12 cellular contexts compared by ENCODE assay signal in the genomic region with DNA sequence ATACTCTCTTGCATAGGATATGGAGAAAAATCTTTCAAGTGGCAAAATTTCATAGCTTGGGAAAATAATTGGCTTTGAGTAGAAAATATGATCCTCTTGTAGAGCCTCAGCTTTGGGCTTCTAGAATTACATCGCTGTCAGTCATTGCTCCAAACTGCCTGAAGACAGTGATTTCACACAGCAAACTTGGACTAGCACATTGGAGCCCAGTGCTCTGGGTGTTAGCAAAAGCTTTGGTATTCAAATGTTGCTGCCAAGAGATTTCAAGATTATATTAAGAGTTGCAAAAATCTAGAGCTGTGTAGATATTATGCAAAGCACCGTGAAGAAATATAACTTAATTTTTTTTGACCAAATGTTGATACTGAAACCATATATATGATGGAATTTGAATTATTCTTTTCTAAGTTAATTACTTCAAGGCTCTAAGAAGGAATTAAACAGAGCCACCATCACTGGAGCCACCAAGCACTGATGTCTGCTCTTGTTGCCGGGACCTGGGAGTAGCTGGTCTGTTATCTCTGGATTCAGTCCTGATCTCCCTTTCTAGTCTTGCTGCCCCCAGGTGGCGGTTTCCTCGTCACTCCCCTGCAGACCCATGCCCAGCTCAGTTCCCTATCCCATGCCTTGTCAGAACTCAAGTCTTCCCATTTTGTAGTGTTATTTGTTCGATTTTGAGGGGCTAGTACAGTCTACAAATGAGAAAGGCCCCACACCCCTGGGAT.
DNase-seq lines count a peak whose midpoint lies in the region; ATAC-seq, FAIRE-seq and TF ChIP-seq lines count a peak whose summit lies in the region.
"Had no signal": no experiment of that assay in that cellular context is flagged by ENCODE, and none has a peak within 500 bp of the region (broad histone marks: within the 10 kb centered on the region; RNA-seq: fewer than 3 reads in every experiment).

No MANE protein-coding gene starts in this region.

- in situ Hi-C loops in SK-MEL-5 (cut with HindIII; ENCODE audit: low pct_unique_long_range_greater_than_20kb, low sequenced_read_pairs) = no loop called here

- DNase-seq in left cardiac atrium (no peak), Right ventricle myocardium inferior (ENCODE audit: missing footprints) (no peak), SK-MEL-5 (ENCODE audit: low read depth, low spot score) (peak; percentile 43), fibroblast of pulmonary artery (ENCODE audit: low read depth) (peak; percentile 53), testis (peak; percentile 48), GM19239 (ENCODE audit: insufficient read length, low spot score) (no peak), NCI-H1092 (lab: John Stamatoyannopoulos, UW) (no peak)
- DNase-seq in activated naive CD4-positive, alpha-beta T cell treated with Interleukin-2 at 50 U/mL for 16 hours = no peak
- DNase-seq: naive thymus-derived CD4-positive, alpha-beta T cell; NCI-H146; stimulated activated CD4-positive, alpha-beta T cell treated with anti-CD3 and anti-CD28 coated beads, Interleukin-2, amount 100 ng/mL, for 48 hours had no signal

- TF ChIP-seq CTCF in fibroblast of pulmonary artery (IDR thresholded peaks at IDR 0.05; ENCODE audit: low read length, missing control alignments) (no peak), testis (IDR thresholded peaks at IDR 0.05) (no peak)

- intact Hi-C loops in left cardiac atrium (cut with DNase I) (no loop called here), Right ventricle myocardium inferior (cut with DNase I) (no loop called here), testis (cut with DNase I; ENCODE audit: low total_unique reads) (no loop called here)

- no peaks in the 10 kb centered on the region for H3K27me3 ChIP-seq in testis

- no peaks in the 10 kb centered on the region for H3K4me1 ChIP-seq in testis

- no peak overlapping the region for H3K27ac ChIP-seq in testis

- 74 to 84% methylated on average over 6 of the region's 6 CpGs for WGBS in testis, 2 donors

- TF ChIP-seq POLR2A in testis (IDR thresholded peaks at IDR 0.05) = no peak

- no peaks in the 10 kb centered on the region for H3K36me3 ChIP-seq in testis (ENCODE audit: low read depth, missing control alignments)

- no peak overlapping the region for H3K4me3 ChIP-seq in fibroblast of pulmonary artery (replicated peaks; ENCODE audit: low read depth, low read length)
- H3K4me3 ChIP-seq in testis = no peak overlapping the region

- H3K9me3 ChIP-seq in testis = no peaks in the 10 kb centered on the region

- peak; percentile 68 to 80 for ATAC-seq in left cardiac atrium
- no peak for ATAC-seq in Right ventricle myocardium inferior
- ATAC-seq: naive thymus-derived CD4-positive, alpha-beta T cell had no signal

- no peak for FAIRE-seq in GM19239 (lab: Jason Lieb, UNC)
- FAIRE-seq: frontal cortex had no signal

Comparison
In these comparisons a context has a peak if more than half of its experiments do, and no peak if none do; other contexts are left out.
1. DNase-seq: peak in SK-MEL-5 (single experiment), fibroblast of pulmonary artery (single experiment) and testis (single experiment); none in left cardiac atrium (single experiment), Right ventricle myocardium inferior (single experiment), activated naive CD4-positive, alpha-beta T cell treated with Interleukin-2 at 50 U/mL for 16 hours (single experiment), GM19239 (single experiment) and NCI-H1092 (single experiment).